Comparison of ENCODE assay signal across 8 cellular contexts in genomic region chr16:66935319-66936011, GRCh38. TPM values are rescaled to one million over a fixed set of nuclear protein-coding genes. Genes with fewer than 3 reads are reported as not detected.
DNase-seq lines count a peak whose midpoint lies in the region; ATAC-seq lines count a peak whose summit lies in the region.

A gene with protein sequence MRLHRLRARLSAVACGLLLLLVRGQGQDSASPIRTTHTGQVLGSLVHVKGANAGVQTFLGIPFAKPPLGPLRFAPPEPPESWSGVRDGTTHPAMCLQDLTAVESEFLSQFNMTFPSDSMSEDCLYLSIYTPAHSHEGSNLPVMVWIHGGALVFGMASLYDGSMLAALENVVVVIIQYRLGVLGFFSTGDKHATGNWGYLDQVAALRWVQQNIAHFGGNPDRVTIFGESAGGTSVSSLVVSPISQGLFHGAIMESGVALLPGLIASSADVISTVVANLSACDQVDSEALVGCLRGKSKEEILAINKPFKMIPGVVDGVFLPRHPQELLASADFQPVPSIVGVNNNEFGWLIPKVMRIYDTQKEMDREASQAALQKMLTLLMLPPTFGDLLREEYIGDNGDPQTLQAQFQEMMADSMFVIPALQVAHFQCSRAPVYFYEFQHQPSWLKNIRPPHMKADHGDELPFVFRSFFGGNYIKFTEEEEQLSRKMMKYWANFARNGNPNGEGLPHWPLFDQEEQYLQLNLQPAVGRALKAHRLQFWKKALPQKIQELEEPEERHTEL (plus strand): TSS chr16:66935516. CDS start chr16:66935636, 120 bp downstream.

- in situ Hi-C loops in ACHN (cut with HindIII; ENCODE audit: low pct_ligation_motif_present, low pct_unique_long_range_greater_than_20kb, low sequenced_read_pairs), result loop anchor here (5.0 kb wide), 1 partner anchor 38 kb away; no protein-coding TSS in a partner anchor

- peak; percentile 61 to 65 for ATAC-seq in right cardiac atrium

- H3K36me3 ChIP-seq in rectal smooth muscle tissue (ENCODE audit: control insufficient read depth, insufficient read depth, low read length), result peaks cover 16% of the 10 kb centered on the region

- DNase-seq in ACHN, result peak; percentile 88
- DNase-seq in HPDE6-E6E7 (ENCODE audit: extremely low spot score), result peak; percentile 96
- DNase-seq in amniotic stem cell (lab: John Stamatoyannopoulos, UW), result peak; percentile 29
- peak; percentile 60 to 78 (median 74) for DNase-seq in right cardiac atrium
- no peak for DNase-seq in NCI-H2029 treated with DMSO at 0.1 percent for 48 hours (lab: John Stamatoyannopoulos, UW)
- no peak for DNase-seq in NCI-H2196 treated with DMSO at 0.1 percent for 48 hours (lab: John Stamatoyannopoulos, UW; ENCODE audit: unreplicated experiment)
- no peak for DNase-seq in NCI-H748 (lab: John Stamatoyannopoulos, UW; ENCODE audit: unreplicated experiment)

- H3K4me1 ChIP-seq in right cardiac atrium (ENCODE audit: control insufficient read depth, insufficient read depth, low read length), result peaks cover 3% of the 10 kb centered on the region
- peaks cover 18% of the 10 kb centered on the region for H3K4me1 ChIP-seq in rectal smooth muscle tissue (ENCODE audit: control insufficient read depth, insufficient read depth, low read length)

- intact Hi-C loops in right cardiac atrium (cut with DNase I), result no loop called here

- H3K9me3 ChIP-seq in right cardiac atrium (ENCODE audit: control insufficient read depth, low read length), result no peaks in the 10 kb centered on the region

- H3K9ac ChIP-seq in rectal smooth muscle tissue (ENCODE audit: low read length), result peak within 1 kb of the TSS; percentile 87

- H3K27ac ChIP-seq in right cardiac atrium (ENCODE audit: low read length) (peak within 1 kb of the TSS; percentile 84), rectal smooth muscle tissue (ENCODE audit: low read depth, low read length) (peak within 1 kb of the TSS; percentile 86)

- WGBS in right cardiac atrium, result 21% methylated on average over 44 of the region's 44 CpGs

- H3K27me3 ChIP-seq in right cardiac atrium (ENCODE audit: control insufficient read depth, insufficient read depth) (no peaks in the 10 kb centered on the region), rectal smooth muscle tissue (ENCODE audit: control insufficient read depth, insufficient read depth, low read length) (no peaks in the 10 kb centered on the region)

- peak within 1 kb of the TSS; percentile 62 for H3K4me3 ChIP-seq in right cardiac atrium (ENCODE audit: low read length)
- peak within 1 kb of the TSS; percentile 85 for H3K4me3 ChIP-seq in rectal smooth muscle tissue (ENCODE audit: low read length)

RNA-seq across cellular contexts. Expression of the gene that starts here (rescaled TPM):
- 10 to 100 TPM; 32.4 to 47.6 (median 37.1) TPM for total RNA-seq in right cardiac atrium
- 46.1 TPM for polyA plus RNA-seq in right cardiac atrium

Comparison
In these comparisons a context has a peak if more than half of its experiments do, and no peak if none do; other contexts are left out.
1. DNase-seq: peak in ACHN (single experiment), HPDE6-E6E7 (single experiment), amniotic stem cell (single experiment) and right cardiac atrium (3 of 3); none in NCI-H2029 treated with DMSO at 0.1 percent for 48 hours (single experiment), NCI-H2196 treated with DMSO at 0.1 percent for 48 hours (single experiment) and NCI-H748 (single experiment).